8 cellular contexts compared by ENCODE assay signal in the genomic region with DNA sequence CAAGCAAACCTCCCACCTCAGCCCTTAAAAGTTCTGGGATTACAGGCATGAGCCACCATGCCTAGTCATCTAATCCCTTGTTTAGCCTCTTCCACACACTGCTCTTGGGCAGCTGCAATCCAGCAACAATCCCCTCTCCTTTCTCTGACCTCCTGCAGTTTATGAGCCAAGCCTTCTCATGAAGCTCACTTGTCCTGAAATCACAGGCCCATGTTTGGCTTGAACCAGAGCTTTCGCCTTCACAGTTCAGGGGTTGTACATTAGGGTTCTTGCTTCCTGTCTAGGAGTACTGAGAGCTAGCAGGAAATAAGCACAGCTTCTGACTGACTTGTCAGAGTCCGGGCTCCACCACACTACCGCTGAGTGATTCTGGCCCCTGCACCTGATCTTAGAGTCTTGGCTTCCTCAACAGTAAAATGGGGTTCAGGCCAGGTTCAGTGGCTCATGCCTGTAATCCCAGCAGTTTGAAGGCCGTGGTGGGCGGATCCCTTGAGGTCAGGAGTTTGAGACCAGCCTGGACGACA. TPM values are rescaled to one million over a fixed set of nuclear protein-coding genes. Genes with fewer than 3 reads are reported as not detected.
DNase-seq lines count a peak whose midpoint lies in the region; ATAC-seq, FAIRE-seq and TF ChIP-seq lines count a peak whose summit lies in the region.

No MANE protein-coding gene starts in this region.

- FAIRE-seq in GM12891 (lab: Jason Lieb, UNC): peak; percentile 95

- DNase-seq in GM12891 (ENCODE audit: insufficient read length, low spot score) (peak; percentile 64), NCI-H82 (lab: John Stamatoyannopoulos, UW) (peak; percentile 81), NCI-H748 (lab: John Stamatoyannopoulos, UW; ENCODE audit: unreplicated experiment) (no peak), superior temporal gyrus (ENCODE audit: extremely low spot score) (no peak), AG08395 (ENCODE audit: low spot score) (no peak), NK-92 (lab: John Stamatoyannopoulos, UW; ENCODE audit: unreplicated experiment) (no peak)

- peak; percentile 64; the same call in 1 of the 2 replicates for TF ChIP-seq POLR2A in GM12891 (IDR thresholded peaks at IDR 0.05; ENCODE audit: low read depth, low read length)

- peak; percentile 89 for ATAC-seq in GM21576 (IDR thresholded peaks at IDR 0.05; ENCODE audit: unreplicated experiment)
- ATAC-seq in esophagus mucosa: peak; percentile 74

TF ChIP-seq in GM12891, 5 proteins besides CTCF, POLR2A, EP300 and RAD21:
- TF ChIP-seq POU2F2 (IDR thresholded peaks at IDR 0.05; ENCODE audit: low read depth, low read length) (0 out of 2 replicates have a peak, but pooled peaks have one; percentile 39), POLR2AphosphoS5 (IDR thresholded peaks at IDR 0.05; ENCODE audit: low read depth, low read length) (0 out of 2 replicates have a peak, but pooled peaks have one; percentile 27), TAF1 (IDR thresholded peaks at IDR 0.05; ENCODE audit: low read depth, low read length) (peak; percentile 65; the same call in 1 of the 2 replicates), SPI1 (IDR thresholded peaks at IDR 0.05; ENCODE audit: low read depth, low read length) (0 out of 2 replicates have a peak, but pooled peaks have one; percentile 31), PAX5 (IDR thresholded peaks at IDR 0.05; ENCODE audit: insufficient read depth, low read length, severe bottlenecking) (peak; percentile 18)
TF ChIP-seq in GM12891: peak in this region for 5.

RNA-seq across cellular contexts. Expression of gene ERAL1, which starts 16.3 kb away (rescaled TPM):
- polyA plus RNA-seq in GM12891 (2012; ENCODE audit: low read depth, missing spikeins): 35.4 TPM
- total RNA-seq in esophagus mucosa: 31.7 TPM

RNA-seq across cellular contexts. Expression of gene FLOT2, which starts 26.4 kb away (rescaled TPM):
- polyA plus RNA-seq in GM12891 (2012; ENCODE audit: low read depth, missing spikeins): 22.0 TPM
- total RNA-seq in esophagus mucosa: 111 TPM

RNA-seq across cellular contexts. Expression of gene FAM222B, which starts 28.5 kb away (rescaled TPM):
- polyA plus RNA-seq in GM12891 (2012; ENCODE audit: low read depth, missing spikeins): 4.8 TPM
- total RNA-seq in esophagus mucosa: 12.2 TPM

RNA-seq across cellular contexts. Expression of gene DHRS13, which starts 31.8 kb away (rescaled TPM):
- polyA plus RNA-seq in GM12891 (2012; ENCODE audit: low read depth, missing spikeins): 3.8 TPM
- total RNA-seq in esophagus mucosa: 10.0 TPM

Comparison
In these comparisons a context has a peak if more than half of its experiments do, and no peak if none do; other contexts are left out.
1. DNase-seq: peak in GM12891 (single experiment) and NCI-H82 (single experiment); none in NCI-H748 (single experiment), superior temporal gyrus (single experiment), AG08395 (single experiment) and NK-92 (single experiment).